In genomic region chr6:146211646-146212045, GRCh38 we compare ENCODE assay signal across 29 cellular contexts.
DNase-seq lines count a peak whose midpoint lies in the region; ATAC-seq, FAIRE-seq and TF ChIP-seq lines count a peak whose summit lies in the region.
"Had no signal": no experiment of that assay in that cellular context is flagged by ENCODE, and none has a peak within 500 bp of the region (broad histone marks: within the 10 kb centered on the region; RNA-seq: fewer than 3 reads in every experiment).

No MANE protein-coding gene starts in this region.

- SMC1A ChIA-PET in GM12878 (lab: Charles Lee; ENCODE audit: uncharacterized antibody, unreplicated experiment), result no interaction called here

- H3K4me2 ChIP-seq in GM12878 (ENCODE audit: control insufficient read depth, insufficient read depth), result no peak overlapping the region

- H3K9me3 ChIP-seq in GM12878 (replicated peaks; ENCODE audit: control insufficient read depth, insufficient read depth, low read length) (no peaks in the 10 kb centered on the region), prostate gland (no peaks in the 10 kb centered on the region)
- H3K9me3 ChIP-seq: esophagus squamous epithelium, upper lobe of left lung had no signal

- no peak overlapping the region for H3K27ac ChIP-seq in GM12878 (ENCODE audit: control insufficient read depth, insufficient read depth)
- no peak overlapping the region for H3K27ac ChIP-seq in prostate gland
- H3K27ac ChIP-seq: dorsolateral prefrontal cortex, esophagus squamous epithelium, foreskin keratinocyte, parathyroid adenoma, RWPE1, skin epidermis, upper lobe of left lung had no signal

- H3K4me3 ChIP-seq in GM12878, result no peak overlapping the region
- H3K4me3 ChIP-seq in prostate gland, result no peak overlapping the region
- H3K4me3 ChIP-seq: dorsolateral prefrontal cortex, esophagus squamous epithelium, skin epidermis, upper lobe of left lung had no signal

- CTCF ChIA-PET in GM12878 (lab: Yijun Ruan, JAX), result no interaction called here

- intact Hi-C loops in GM12878 (cut with micrococcal nuclease; ENCODE audit: unreplicated experiment), result no loop called here
- intact Hi-C loops in prostate gland (cut with DNase I), result no loop called here

- DNase-seq in GM12878 (ENCODE audit: low read depth, low spot score) (no peak), NCI-H526 treated with DMSO at 0.1 percent for 48 hours (lab: John Stamatoyannopoulos, UW) (no peak), prostate gland (ENCODE audit: low spot score) (no peak)
- DNase-seq: activated CD4-positive, alpha-beta memory T cell treated with anti-CD3 and anti-CD28 coated beads for 36 hours; C1 segment of cervical spinal cord; COR-L47; DMS53; dorsolateral prefrontal cortex; esophagus squamous epithelium; foreskin keratinocyte; HCEC 1CT; head of caudate nucleus; Karpas-422; left ventricle myocardium superior; MV-4-11; NCI-H2171; stimulated activated naive CD4-positive, alpha-beta T cell; upper lobe of left lung had no signal

- no peak for TF ChIP-seq EP300 in GM12878 (IDR thresholded peaks at IDR 0.05; ENCODE audit: borderline replicate concordance in 1 of 2, control insufficient read depth in 1 of 2, low read depth in 2 of 2, low read length in 2 of 2)

- no peak for TF ChIP-seq RAD21 in GM12878 (IDR thresholded peaks at IDR 0.05; ENCODE audit: insufficient read depth, low read depth, low read length)

- no peaks in the 10 kb centered on the region for H3K4me1 ChIP-seq in GM12878 (ENCODE audit: control insufficient read depth, insufficient read depth, low read length)
- no peaks in the 10 kb centered on the region for H3K4me1 ChIP-seq in prostate gland (replicated peaks)
- H3K4me1 ChIP-seq: esophagus squamous epithelium, foreskin keratinocyte, parathyroid adenoma, upper lobe of left lung had no signal

- RAD21 ChIA-PET in GM12878 (lab: Charles Lee; ENCODE audit: unreplicated experiment), result no interaction called here

- ATAC-seq in GM18870 (IDR thresholded peaks at IDR 0.05; ENCODE audit: unreplicated experiment), result peak; percentile 58
- ATAC-seq in GM21576 (IDR thresholded peaks at IDR 0.05; ENCODE audit: unreplicated experiment), result peak; percentile 49
- ATAC-seq in HG03354 (IDR thresholded peaks at IDR 0.05; ENCODE audit: poor library complexity, severe bottlenecking, unreplicated experiment), result peak; percentile 61
- ATAC-seq in GM12878, result peak; percentile 47; the same call in 1 of the 3 replicates
- no peak for ATAC-seq in HG03520 (IDR thresholded peaks at IDR 0.05; ENCODE audit: unreplicated experiment)
- ATAC-seq: activated CD4-positive, CD25-positive, alpha-beta regulatory T cell treated with anti-CD3 and anti-CD28 coated beads, Interleukin-2, amount 50 U/mL, for 24 hours; foreskin keratinocyte; HepG2; left ventricle myocardium superior had no signal

- H2AFZ ChIP-seq in GM12878 (ENCODE audit: control insufficient read depth, low read depth, low read length), result no peak overlapping the region
- H2AFZ ChIP-seq: parathyroid adenoma had no signal

- TF ChIP-seq POLR2A in GM12878 (IDR thresholded peaks at IDR 0.05; ENCODE audit: low read depth, low read length), result no peak
- TF ChIP-seq POLR2A in prostate gland (IDR thresholded peaks at IDR 0.05), result no peak

- FAIRE-seq in GM12878 (lab: Jason Lieb, UNC), result no peak
- FAIRE-seq: endometrium, HepG2, keratinocyte had no signal

- in situ Hi-C loops in GM12878 (cut with MboI), result no loop called here

- H4K20me1 ChIP-seq in GM12878 (ENCODE audit: control insufficient read depth, insufficient read depth), result no peaks in the 10 kb centered on the region

- TF ChIP-seq CTCF in GM12878 (IDR thresholded peaks at IDR 0.05 in 2 of 3, conservative IDR thresholded peaks at IDR 0.05 in 1 of 3; ENCODE audit: control insufficient read depth in 2 of 3, extremely low read depth in 1 of 3, insufficient read depth in 1 of 3, low read depth in 3 of 3, low read length in 3 of 3) (no peak), prostate gland (IDR thresholded peaks at IDR 0.05) (no peak)

- 34% methylated on average over 2 of the region's 2 CpGs for WGBS in GM12878 (ENCODE audit: insufficient coverage, insufficient replicate concordance, low lambda C conversion rate, missing lambda C conversion rate)
- WGBS in prostate gland, result 84% methylated on average over 2 of the region's 2 CpGs

- H3K79me2 ChIP-seq in GM12878 (ENCODE audit: control insufficient read depth, insufficient read depth, low read length), result no peaks in the 10 kb centered on the region
- H3K79me2 ChIP-seq: parathyroid adenoma had no signal

- H3K36me3 ChIP-seq in GM12878 (ENCODE audit: control insufficient read depth in 2 of 2, insufficient read depth in 2 of 2, low read length in 1 of 2) (no peaks in the 10 kb centered on the region), prostate gland (no peaks in the 10 kb centered on the region)
- H3K36me3 ChIP-seq: esophagus squamous epithelium, upper lobe of left lung had no signal

- H3K27me3 ChIP-seq in GM12878 (replicated peaks in 1 of 2; ENCODE audit: control insufficient read depth in 2 of 2, insufficient read depth in 2 of 2, low read length in 1 of 2) (no peaks in the 10 kb centered on the region), prostate gland (replicated peaks; ENCODE audit: insufficient read depth) (no peaks in the 10 kb centered on the region)
- H3K27me3 ChIP-seq: esophagus squamous epithelium, foreskin keratinocyte, upper lobe of left lung had no signal

- no peak overlapping the region for H3K9ac ChIP-seq in GM12878 (ENCODE audit: control insufficient read depth, insufficient read depth, low read length)
- H3K9ac ChIP-seq: parathyroid adenoma had no signal

- POLR2A ChIA-PET in GM12878 (lab: Charles Lee), result no interaction called here

- BruUV-seq in GM12878 (replicated peaks; lab: Mats Ljungman, UMichigan), result no TSS peak

TF ChIP-seq in GM12878, 131 proteins besides CTCF, POLR2A, EP300 and RAD21:
- no peak for TF ChIP-seq ZZZ3 (IDR thresholded peaks at IDR 0.05; ENCODE audit: control insufficient read depth, insufficient read length, low read depth)
- TF ChIP-seq NFYA (IDR thresholded peaks at IDR 0.05; ENCODE audit: borderline replicate concordance, low read depth, low read length), result no peak
- TF ChIP-seq PKNOX1 (IDR thresholded peaks at IDR 0.05), result peak; percentile 22; the same call in 1 of the 2 replicates
